In the genomic region with DNA sequence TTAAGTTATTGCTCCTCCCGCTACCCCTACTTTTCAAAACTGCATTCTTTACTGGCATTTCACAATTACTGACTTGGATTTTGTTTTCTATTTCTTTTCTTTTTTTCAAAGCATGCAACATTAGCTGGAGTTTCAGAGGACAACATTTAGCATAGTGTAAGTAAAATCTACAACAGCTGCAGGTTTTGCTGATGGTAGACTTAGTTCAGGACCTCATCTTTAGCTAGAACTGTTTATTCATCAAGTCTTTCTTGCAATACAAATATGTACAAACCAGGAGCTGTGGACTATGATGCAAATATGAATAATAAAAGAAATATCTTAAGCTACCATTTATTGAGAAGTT, we compare ENCODE assay signal across 8 cellular contexts. TPM values are rescaled to one million over a fixed set of nuclear protein-coding genes. Genes with fewer than 3 reads are reported as not detected.
DNase-seq lines count a peak whose midpoint lies in the region; ATAC-seq and TF ChIP-seq lines count a peak whose summit lies in the region.

No MANE protein-coding gene starts in this region.

- WGBS in liver, result 0% methylated on average over 1 of the region's 1 CpG

- no peak for TF ChIP-seq POLR2A in uterus (IDR thresholded peaks at IDR 0.05)

- peaks cover 6% of the 10 kb centered on the region for H3K4me1 Mint-ChIP-seq in activated T-helper 17 cell treated with anti-CD3 and anti-CD28 coated beads, Interleukin-2, amount 50 U/mL, for 72 hours

- H3K27ac ChIP-seq in left ventricle myocardium inferior (replicated peaks) (peak overlapping the region; percentile 95), liver (ENCODE audit: low read depth in 1 of 2, low read length in 2 of 2) (peak overlapping the region in 1 of 2 donors; percentile 82), uterus (peak overlapping the region; percentile 83 to 88)

- H3K36me3 ChIP-seq in left ventricle myocardium inferior (peaks cover 4% of the 10 kb centered on the region), liver (ENCODE audit: control insufficient read depth in 4 of 4, insufficient read depth in 3 of 4, low read depth in 1 of 4, low read length in 3 of 4) (no peaks in the 10 kb centered on the region), uterus (no peaks in the 10 kb centered on the region)

- H3K27me3 Mint-ChIP-seq in activated T-helper 17 cell treated with anti-CD3 and anti-CD28 coated beads, Interleukin-2, amount 50 U/mL, for 72 hours, result peaks cover 14% of the 10 kb centered on the region

- ATAC-seq in Right ventricle myocardium superior (ENCODE audit: poor library complexity), result no peak
- ATAC-seq in activated T-helper 17 cell treated with anti-CD3 and anti-CD28 coated beads, Interleukin-2, amount 50 U/mL, for 72 hours (replicated peaks), result no peak
- ATAC-seq in GM21526 (IDR thresholded peaks at IDR 0.05; ENCODE audit: low FRiP score, unreplicated experiment), result no peak

- H3K9me3 Mint-ChIP-seq in activated T-helper 17 cell treated with anti-CD3 and anti-CD28 coated beads, Interleukin-2, amount 50 U/mL, for 72 hours, result no peaks in the 10 kb centered on the region

- H3K4me3 ChIP-seq in left ventricle myocardium inferior (peak overlapping the region; percentile 95), liver (ENCODE audit: low read depth in 1 of 3, low read length in 3 of 3) (peak overlapping the region; percentile 69 to 99 (median 98)), uterus (peak overlapping the region; percentile 57 to 66)

- H3K9ac ChIP-seq in liver (ENCODE audit: low read depth in 1 of 2, low read length in 2 of 2), result peak overlapping the region in 1 of 2 donors; percentile 68

- peaks cover 10% of the 10 kb centered on the region for H3K27me3 ChIP-seq in left ventricle myocardium inferior (ENCODE audit: low read depth)
- H3K27me3 ChIP-seq in liver (ENCODE audit: control insufficient read depth in 4 of 4, insufficient read depth in 4 of 4, low read length in 3 of 4), result no peaks in the 10 kb centered on the region
- peaks cover 0 to 4% of the 10 kb centered on the region in 2 donors for H3K27me3 ChIP-seq in uterus

- intact Hi-C loops in left ventricle myocardium inferior (cut with micrococcal nuclease) (loop anchor here (10.0 kb wide), 1 partner anchor 613 kb away; no protein-coding TSS in a partner anchor), Right ventricle myocardium superior (cut with DNase I) (no loop called here), uterus (cut with DNase I; ENCODE audit: low total_unique reads) (no loop called here)

- H3K4me3 Mint-ChIP-seq in activated T-helper 17 cell treated with anti-CD3 and anti-CD28 coated beads, Interleukin-2, amount 50 U/mL, for 72 hours, result peak overlapping the region; percentile 84

- peaks cover 27% of the 10 kb centered on the region for H3K4me1 ChIP-seq in left ventricle myocardium inferior
- peaks cover 0 to 17% (median 8%) of the 10 kb centered on the region in 4 donors for H3K4me1 ChIP-seq in liver (ENCODE audit: control insufficient read depth in 4 of 4, insufficient read depth in 4 of 4, low read length in 3 of 4)
- no peaks in the 10 kb centered on the region for H3K4me1 ChIP-seq in uterus

- H3K9me3 ChIP-seq in left ventricle myocardium inferior (replicated peaks), result no peaks in the 10 kb centered on the region
- no peaks in the 10 kb centered on the region for H3K9me3 ChIP-seq in liver (ENCODE audit: control insufficient read depth in 4 of 4, low read length in 3 of 4)
- no peaks in the 10 kb centered on the region for H3K9me3 ChIP-seq in uterus

- TF ChIP-seq CTCF in left ventricle myocardium inferior (IDR thresholded peaks at IDR 0.05; ENCODE audit: borderline replicate concordance) (no peak), liver (IDR thresholded peaks at IDR 0.05; ENCODE audit: low read depth, low read length, missing input control) (no peak), uterus (IDR thresholded peaks at IDR 0.05) (no peak)

- peak overlapping the region; percentile 77 for H3K27ac Mint-ChIP-seq in activated T-helper 17 cell treated with anti-CD3 and anti-CD28 coated beads, Interleukin-2, amount 50 U/mL, for 72 hours

- TF ChIP-seq RAD21 in liver (IDR thresholded peaks at IDR 0.05), result no peak

- DNase-seq in left ventricle myocardium inferior (no peak), Right ventricle myocardium superior (no peak), uterus (no peak), DMS153 treated with DMSO at 0.1 percent for 48 hours (lab: John Stamatoyannopoulos, UW; ENCODE audit: unreplicated experiment) (no peak), NCI-H345 treated with DMSO at 0.1 percent for 48 hours (lab: John Stamatoyannopoulos, UW; ENCODE audit: unreplicated experiment) (no peak)

- H3K36me3 Mint-ChIP-seq in activated T-helper 17 cell treated with anti-CD3 and anti-CD28 coated beads, Interleukin-2, amount 50 U/mL, for 72 hours (ENCODE audit: low read depth), result no peaks in the 10 kb centered on the region

TF ChIP-seq in liver, 16 proteins besides CTCF, POLR2A, EP300 and RAD21:
- TF ChIP-seq, protein P1, sequence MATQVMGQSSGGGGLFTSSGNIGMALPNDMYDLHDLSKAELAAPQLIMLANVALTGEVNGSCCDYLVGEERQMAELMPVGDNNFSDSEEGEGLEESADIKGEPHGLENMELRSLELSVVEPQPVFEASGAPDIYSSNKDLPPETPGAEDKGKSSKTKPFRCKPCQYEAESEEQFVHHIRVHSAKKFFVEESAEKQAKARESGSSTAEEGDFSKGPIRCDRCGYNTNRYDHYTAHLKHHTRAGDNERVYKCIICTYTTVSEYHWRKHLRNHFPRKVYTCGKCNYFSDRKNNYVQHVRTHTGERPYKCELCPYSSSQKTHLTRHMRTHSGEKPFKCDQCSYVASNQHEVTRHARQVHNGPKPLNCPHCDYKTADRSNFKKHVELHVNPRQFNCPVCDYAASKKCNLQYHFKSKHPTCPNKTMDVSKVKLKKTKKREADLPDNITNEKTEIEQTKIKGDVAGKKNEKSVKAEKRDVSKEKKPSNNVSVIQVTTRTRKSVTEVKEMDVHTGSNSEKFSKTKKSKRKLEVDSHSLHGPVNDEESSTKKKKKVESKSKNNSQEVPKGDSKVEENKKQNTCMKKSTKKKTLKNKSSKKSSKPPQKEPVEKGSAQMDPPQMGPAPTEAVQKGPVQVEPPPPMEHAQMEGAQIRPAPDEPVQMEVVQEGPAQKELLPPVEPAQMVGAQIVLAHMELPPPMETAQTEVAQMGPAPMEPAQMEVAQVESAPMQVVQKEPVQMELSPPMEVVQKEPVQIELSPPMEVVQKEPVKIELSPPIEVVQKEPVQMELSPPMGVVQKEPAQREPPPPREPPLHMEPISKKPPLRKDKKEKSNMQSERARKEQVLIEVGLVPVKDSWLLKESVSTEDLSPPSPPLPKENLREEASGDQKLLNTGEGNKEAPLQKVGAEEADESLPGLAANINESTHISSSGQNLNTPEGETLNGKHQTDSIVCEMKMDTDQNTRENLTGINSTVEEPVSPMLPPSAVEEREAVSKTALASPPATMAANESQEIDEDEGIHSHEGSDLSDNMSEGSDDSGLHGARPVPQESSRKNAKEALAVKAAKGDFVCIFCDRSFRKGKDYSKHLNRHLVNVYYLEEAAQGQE (IDR thresholded peaks at IDR 0.05), result no peak

RNA-seq across cellular contexts. Expression of a gene that starts 0.7 kb away (rescaled TPM):
- total RNA-seq in left ventricle myocardium inferior (4.0 TPM), Right ventricle myocardium superior (4.5 TPM), liver (1 to 10 TPM; 3.1 to 4.4 TPM), uterus (10 to 100 TPM in 3 of 4 donors, 1 to 10 TPM in 1; 7.7 to 32.5 (median 15.5) TPM)
- 1 to 10 TPM; 7.6 to 7.8 TPM for total RNA-seq in activated T-helper 17 cell treated with anti-CD3 and anti-CD28 coated beads, Interleukin-2, amount 50 U/mL, for 72 hours
- polyA plus RNA-seq in liver, result 1 to 10 TPM in 1 of 2 donors, under 1 TPM in 1; 0.87 to 2.1 TPM
